In genomic region chr13:23159205-23159586, GRCh38 we compare ENCODE assay signal across 9 cellular contexts. TPM values are rescaled to one million over a fixed set of nuclear protein-coding genes. Genes with fewer than 3 reads are reported as not detected.
DNase-seq lines count a peak whose midpoint lies in the region; ATAC-seq and TF ChIP-seq lines count a peak whose summit lies in the region.
"Had no signal": no experiment of that assay in that cellular context is flagged by ENCODE, and none has a peak within 500 bp of the region (broad histone marks: within the 10 kb centered on the region; RNA-seq: fewer than 3 reads in every experiment).

No MANE protein-coding gene starts in this region.

- peak; percentile 59 for TF ChIP-seq CTCF in activated CD8-positive, alpha-beta T cell treated with anti-CD3 and anti-CD28 coated beads for 36 hours (IDR thresholded peaks at IDR 0.05)

- no peaks in the 10 kb centered on the region for H3K4me1 Mint-ChIP-seq in activated CD8-positive, alpha-beta T cell treated with anti-CD3 and anti-CD28 coated beads for 36 hours (ENCODE audit: low read depth)
- H3K4me1 Mint-ChIP-seq in activated CD8-positive, alpha-beta T cell treated with anti-CD3 and anti-CD28 coated beads, Interleukin-2, amount 10 ng/mL, durations not matched to agents 7 days and 5 days (ENCODE audit: low read depth) = no peaks in the 10 kb centered on the region

- H3K9me3 ChIP-seq in Karpas-422 (ENCODE audit: low read length) = no peaks in the 10 kb centered on the region

- peaks cover 2% of the 10 kb centered on the region for H3K9me3 Mint-ChIP-seq in activated CD8-positive, alpha-beta T cell treated with anti-CD3 and anti-CD28 coated beads for 36 hours
- no peaks in the 10 kb centered on the region for H3K9me3 Mint-ChIP-seq in activated CD8-positive, alpha-beta T cell treated with anti-CD3 and anti-CD28 coated beads, Interleukin-2, amount 10 ng/mL, durations not matched to agents 7 days and 5 days (ENCODE audit: insufficient read depth)

- H3K79me2 ChIP-seq in Karpas-422 (ENCODE audit: low read length) = no peaks in the 10 kb centered on the region

- no peak overlapping the region for H3K27ac ChIP-seq in Karpas-422 (ENCODE audit: low read length)

- peak; percentile 35 for DNase-seq in activated CD8-positive, alpha-beta T cell treated with anti-CD3 and anti-CD28 coated beads for 36 hours
- DNase-seq in activated CD8-positive, alpha-beta T cell treated with anti-CD3 and anti-CD28 coated beads, Interleukin-2, amount 10 ng/mL, durations not matched to agents 7 days and 5 days = no peak
- DNase-seq in RPMI7951 (ENCODE audit: low read depth) (peak; percentile 3), fibroblast of the conjunctiva (ENCODE audit: low read depth) (peak; percentile 13), posterior cingulate gyrus (peak in 6 of 10 donors; percentile 27 to 92 (median 48)), Karpas-422 (no peak)

- H3K4me1 ChIP-seq in Karpas-422 (ENCODE audit: low read length) = no peaks in the 10 kb centered on the region

- no peaks in the 10 kb centered on the region for H3K36me3 Mint-ChIP-seq in activated CD8-positive, alpha-beta T cell treated with anti-CD3 and anti-CD28 coated beads for 36 hours (ENCODE audit: low read depth)
- H3K36me3 Mint-ChIP-seq in activated CD8-positive, alpha-beta T cell treated with anti-CD3 and anti-CD28 coated beads, Interleukin-2, amount 10 ng/mL, durations not matched to agents 7 days and 5 days (ENCODE audit: low read depth) = no peaks in the 10 kb centered on the region

- H3K4me3 ChIP-seq in Karpas-422 (ENCODE audit: low read length) = no peak overlapping the region

- H3K4me3 Mint-ChIP-seq in activated CD8-positive, alpha-beta T cell treated with anti-CD3 and anti-CD28 coated beads for 36 hours = no peak overlapping the region
- H3K4me3 Mint-ChIP-seq in activated CD8-positive, alpha-beta T cell treated with anti-CD3 and anti-CD28 coated beads, Interleukin-2, amount 10 ng/mL, durations not matched to agents 7 days and 5 days = no peak overlapping the region

- no peak overlapping the region for H3K9ac ChIP-seq in Karpas-422 (ENCODE audit: low read length)

- H2AFZ ChIP-seq in Karpas-422 (ENCODE audit: low read length) = no peak overlapping the region

- no peak overlapping the region for H3K27ac Mint-ChIP-seq in activated CD8-positive, alpha-beta T cell treated with anti-CD3 and anti-CD28 coated beads for 36 hours
- no peak overlapping the region for H3K27ac Mint-ChIP-seq in activated CD8-positive, alpha-beta T cell treated with anti-CD3 and anti-CD28 coated beads, Interleukin-2, amount 10 ng/mL, durations not matched to agents 7 days and 5 days
- H3K27ac Mint-ChIP-seq: activated naive CD4-positive, alpha-beta T cell treated with anti-CD3 and anti-CD28 coated beads, Interleukin-2, amount 50 U/mL, for 72 hours had no signal

- H3K9me2 ChIP-seq in Karpas-422 (replicated peaks; ENCODE audit: insufficient read depth, low read length) = no peaks in the 10 kb centered on the region

- no peaks in the 10 kb centered on the region for H3K36me3 ChIP-seq in Karpas-422 (ENCODE audit: insufficient read depth, low read length)

- H3K4me2 ChIP-seq in Karpas-422 (ENCODE audit: low read depth, low read length, poor library complexity, severe bottlenecking) = no peak overlapping the region

- no peaks in the 10 kb centered on the region for H4K20me1 ChIP-seq in Karpas-422 (ENCODE audit: insufficient read depth, low read depth, low read length)

- CTCF ChIA-PET in activated CD8-positive, alpha-beta T cell treated with anti-CD3 and anti-CD28 coated beads for 36 hours (lab: Charles Lee) = interaction anchor here (0.6 to 0.7 kb wide), 2 partner anchors 8 to 23 kb away, joined by 3 read pairs; no protein-coding TSS in a partner anchor
- CTCF ChIA-PET in activated CD8-positive, alpha-beta T cell treated with anti-CD3 and anti-CD28 coated beads, Interleukin-2, amount 10 ng/mL, durations not matched to agents 7 days and 5 days (lab: Charles Lee) = interaction anchor here (1.0 kb wide), 1 partner anchor 11 kb away, joined by 3 read pairs; no protein-coding TSS in a partner anchor

- POLR2A ChIA-PET in activated CD8-positive, alpha-beta T cell treated with anti-CD3 and anti-CD28 coated beads for 36 hours (lab: Charles Lee) = no interaction called here
- POLR2A ChIA-PET in activated CD8-positive, alpha-beta T cell treated with anti-CD3 and anti-CD28 coated beads, Interleukin-2, amount 10 ng/mL, durations not matched to agents 7 days and 5 days (lab: Charles Lee) = no interaction called here

- peaks cover 29% of the 10 kb centered on the region for H3K27me3 Mint-ChIP-seq in activated CD8-positive, alpha-beta T cell treated with anti-CD3 and anti-CD28 coated beads for 36 hours
- peaks cover 23% of the 10 kb centered on the region for H3K27me3 Mint-ChIP-seq in activated CD8-positive, alpha-beta T cell treated with anti-CD3 and anti-CD28 coated beads, Interleukin-2, amount 10 ng/mL, durations not matched to agents 7 days and 5 days (ENCODE audit: low read depth)

- no peaks in the 10 kb centered on the region for H3K27me3 ChIP-seq in Karpas-422 (ENCODE audit: low read length)

- intact Hi-C loops in activated CD8-positive, alpha-beta T cell treated with anti-CD3 and anti-CD28 coated beads for 36 hours (cut with micrococcal nuclease) = no loop called here
- intact Hi-C loops in posterior cingulate gyrus (cut with DNase I) = no loop called here

- no peak for ATAC-seq in activated CD8-positive, alpha-beta T cell treated with anti-CD3 and anti-CD28 coated beads for 36 hours
- no peak for ATAC-seq in activated CD8-positive, alpha-beta T cell treated with anti-CD3 and anti-CD28 coated beads, Interleukin-2, amount 10 ng/mL, durations not matched to agents 7 days and 5 days
- ATAC-seq in GM18498 (IDR thresholded peaks at IDR 0.05; ENCODE audit: unreplicated experiment) (no peak), HG03457 (IDR thresholded peaks at IDR 0.05; ENCODE audit: unreplicated experiment) (no peak)

RNA-seq across cellular contexts. Expression of gene SGCG, which starts 21.6 kb away (rescaled TPM):
- not detected for total RNA-seq in activated CD8-positive, alpha-beta T cell treated with anti-CD3 and anti-CD28 coated beads for 36 hours
- total RNA-seq in activated CD8-positive, alpha-beta T cell treated with anti-CD3 and anti-CD28 coated beads, Interleukin-2, amount 10 ng/mL, durations not matched to agents 7 days and 5 days = not detected
- total RNA-seq in RPMI7951 (2014; rRNA removed; shearing (Covaris generic)) = not detected in 2 replicates
- total RNA-seq in Karpas-422 (2014; rRNA removed; shearing (Covaris generic); ENCODE audit: low replicate concordance) = not detected in 2 replicates
- total RNA-seq: activated naive CD4-positive, alpha-beta T cell treated with anti-CD3 and anti-CD28 coated beads, Interleukin-2, amount 50 U/mL, for 72 hours had no signal

Comparison
In these comparisons a context has a peak if more than half of its experiments do, and no peak if none do; other contexts are left out.
1. DNase-seq: peak in activated CD8-positive, alpha-beta T cell treated with anti-CD3 and anti-CD28 coated beads for 36 hours (single experiment), RPMI7951 (single experiment), fibroblast of the conjunctiva (single experiment) and posterior cingulate gyrus (6 of 10); none in activated CD8-positive, alpha-beta T cell treated with anti-CD3 and anti-CD28 coated beads, Interleukin-2, amount 10 ng/mL, durations not matched to agents 7 days and 5 days (single experiment) and Karpas-422 (single experiment).